1 cellular context compared by ENCODE assay signal in genomic region chr15:66679657-66680108, GRCh38.
A peak's percentile ranks its signal among the peaks of the same experiment; 100 is the strongest.
TF ChIP-seq lines count a peak whose summit lies in the region.

No MANE protein-coding gene starts in this region.

TF ChIP-seq in K562, 482 proteins besides CTCF, POLR2A, EP300 and RAD21 (continued from another document and continues in another):
- TF ChIP-seq CREM (IDR thresholded peaks at IDR 0.05; ENCODE audit: low read depth) (peak; percentile 79), THRA (IDR thresholded peaks at IDR 0.05) (no peak), ZNF77 (CRISPR knock-in tag; IDR thresholded peaks at IDR 0.05) (no peak), ETV5 (CRISPR knock-in tag; IDR thresholded peaks at IDR 0.05; ENCODE audit: low read depth) (peak; percentile 48), HNRNPLL (IDR thresholded peaks at IDR 0.05; ENCODE audit: low read depth, low read length, poor library complexity, severe bottlenecking) (no peak), HOXB6 (CRISPR knock-in tag; IDR thresholded peaks at IDR 0.05; ENCODE audit: borderline replicate concordance) (no peak), CREB1 (IDR thresholded peaks at IDR 0.05) (peak; percentile 69), CREB1 (CRISPR knock-in tag; IDR thresholded peaks at IDR 0.05) (no peak), U2AF2 (optimal IDR thresholded peaks at IDR 0.05; ENCODE audit: low read depth, low read length) (no peak), TBP (optimal IDR thresholded peaks at IDR 0.05; ENCODE audit: low read depth, low read length) (peak; percentile 43), ZNF239 (CRISPR knock-in tag; IDR thresholded peaks at IDR 0.05) (peak; percentile 26; the same call in 1 of the 2 replicates), NR1H2 (CRISPR knock-in tag; IDR thresholded peaks at IDR 0.05) (no peak), ZNF717 (CRISPR knock-in tag; IDR thresholded peaks at IDR 0.05) (no peak), ZNF316 (IDR thresholded peaks at IDR 0.05) (no peak), C11orf30 (IDR thresholded peaks at IDR 0.05; ENCODE audit: low read depth) (no peak), TAL1 (IDR thresholded peaks at IDR 0.05) (peak; percentile 96), DACH1 (IDR thresholded peaks at IDR 0.05; ENCODE audit: partially characterized antibody) (no peak), BRD4 (IDR thresholded peaks at IDR 0.05) (no peak), ZNF24 (IDR thresholded peaks at IDR 0.05) (peak; percentile 87), CHAMP1 (IDR thresholded peaks at IDR 0.05) (peak; percentile 75), DDX20 (tag; IDR thresholded peaks at IDR 0.05; ENCODE audit: low read depth) (no peak), RBM39 (optimal IDR thresholded peaks at IDR 0.05; ENCODE audit: low read depth, low read length) (no peak), CTBP1 (IDR thresholded peaks at IDR 0.05; ENCODE audit: borderline replicate concordance) (peak; percentile 99), ZNF121 (CRISPR knock-in tag; conservative IDR thresholded peaks at IDR 0.05) (no peak), HMGN3 (IDR thresholded peaks at IDR 0.05; ENCODE audit: borderline replicate concordance, extremely low read depth, insufficient read length, low read depth, low read length) (peak; percentile 99), ZBTB17 (CRISPR knock-in tag; IDR thresholded peaks at IDR 0.05) (peak; percentile 77; the same call in 1 of the 2 replicates), RFX1 (IDR thresholded peaks at IDR 0.05) (no peak), SNIP1 (IDR thresholded peaks at IDR 0.05; ENCODE audit: low read depth) (no peak), ILK (tag; IDR thresholded peaks at IDR 0.05; ENCODE audit: borderline replicate concordance, low read depth) (no peak), KDM1A (IDR thresholded peaks at IDR 0.05) (peak; percentile 92 to 96), PRPF4 (IDR thresholded peaks at IDR 0.05; ENCODE audit: insufficient read depth, low read depth, low read length, poor library complexity, severe bottlenecking) (no peak), NCOR1 (IDR thresholded peaks at IDR 0.05) (peak; percentile 99), MEF2D (tag; conservative IDR thresholded peaks at IDR 0.05; ENCODE audit: low read depth) (no peak; the same call in 1 of the 2 replicates), RCOR1 (IDR thresholded peaks at IDR 0.05; ENCODE audit: borderline replicate concordance in 1 of 2, low read depth in 2 of 2, low read length in 2 of 2) (peak; percentile 73 to 97), ZBTB34 (CRISPR knock-in tag; IDR thresholded peaks at IDR 0.05) (no peak), NCOA2 (IDR thresholded peaks at IDR 0.05; ENCODE audit: partially characterized antibody in 2 of 2) (peak in 1 of 2 experiments; percentile 65), KLF6 (CRISPR knock-in tag; IDR thresholded peaks at IDR 0.05; ENCODE audit: borderline replicate concordance) (peak; percentile 50; the same call in 1 of the 2 replicates), SIRT6 (IDR thresholded peaks at IDR 0.05; ENCODE audit: low read depth, low read length) (no peak), ZNF644 (tag; IDR thresholded peaks at IDR 0.05; ENCODE audit: low read depth) (peak; percentile 69), STAT5A (IDR thresholded peaks at IDR 0.05; ENCODE audit: borderline replicate concordance, low read length) (peak; percentile 76; the same call in 1 of the 2 replicates), TCF3 (CRISPR knock-in tag; IDR thresholded peaks at IDR 0.05) (peak; percentile 99), ZNF511 (CRISPR knock-in tag; IDR thresholded peaks at IDR 0.05) (0 out of 2 replicates have a peak, but pooled peaks have one; percentile 26), ZNF830 (CRISPR knock-in tag; IDR thresholded peaks at IDR 0.05) (no peak), ZNF583 (CRISPR knock-in tag; IDR thresholded peaks at IDR 0.05) (peak; percentile 67; the same call in 1 of the 2 replicates), SMAD1 (IDR thresholded peaks at IDR 0.05; ENCODE audit: low read depth, low read length, partially characterized antibody) (no peak), SRSF9 (IDR thresholded peaks at IDR 0.05; ENCODE audit: borderline replicate concordance, low read depth, low read length) (no peak)
- TF ChIP-seq, protein P1, sequence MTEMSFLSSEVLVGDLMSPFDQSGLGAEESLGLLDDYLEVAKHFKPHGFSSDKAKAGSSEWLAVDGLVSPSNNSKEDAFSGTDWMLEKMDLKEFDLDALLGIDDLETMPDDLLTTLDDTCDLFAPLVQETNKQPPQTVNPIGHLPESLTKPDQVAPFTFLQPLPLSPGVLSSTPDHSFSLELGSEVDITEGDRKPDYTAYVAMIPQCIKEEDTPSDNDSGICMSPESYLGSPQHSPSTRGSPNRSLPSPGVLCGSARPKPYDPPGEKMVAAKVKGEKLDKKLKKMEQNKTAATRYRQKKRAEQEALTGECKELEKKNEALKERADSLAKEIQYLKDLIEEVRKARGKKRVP (CRISPR knock-in tag; IDR thresholded peaks at IDR 0.05) = 0 out of 2 replicates have a peak, but pooled peaks have one; percentile 20
- TF ChIP-seq, protein P2, sequence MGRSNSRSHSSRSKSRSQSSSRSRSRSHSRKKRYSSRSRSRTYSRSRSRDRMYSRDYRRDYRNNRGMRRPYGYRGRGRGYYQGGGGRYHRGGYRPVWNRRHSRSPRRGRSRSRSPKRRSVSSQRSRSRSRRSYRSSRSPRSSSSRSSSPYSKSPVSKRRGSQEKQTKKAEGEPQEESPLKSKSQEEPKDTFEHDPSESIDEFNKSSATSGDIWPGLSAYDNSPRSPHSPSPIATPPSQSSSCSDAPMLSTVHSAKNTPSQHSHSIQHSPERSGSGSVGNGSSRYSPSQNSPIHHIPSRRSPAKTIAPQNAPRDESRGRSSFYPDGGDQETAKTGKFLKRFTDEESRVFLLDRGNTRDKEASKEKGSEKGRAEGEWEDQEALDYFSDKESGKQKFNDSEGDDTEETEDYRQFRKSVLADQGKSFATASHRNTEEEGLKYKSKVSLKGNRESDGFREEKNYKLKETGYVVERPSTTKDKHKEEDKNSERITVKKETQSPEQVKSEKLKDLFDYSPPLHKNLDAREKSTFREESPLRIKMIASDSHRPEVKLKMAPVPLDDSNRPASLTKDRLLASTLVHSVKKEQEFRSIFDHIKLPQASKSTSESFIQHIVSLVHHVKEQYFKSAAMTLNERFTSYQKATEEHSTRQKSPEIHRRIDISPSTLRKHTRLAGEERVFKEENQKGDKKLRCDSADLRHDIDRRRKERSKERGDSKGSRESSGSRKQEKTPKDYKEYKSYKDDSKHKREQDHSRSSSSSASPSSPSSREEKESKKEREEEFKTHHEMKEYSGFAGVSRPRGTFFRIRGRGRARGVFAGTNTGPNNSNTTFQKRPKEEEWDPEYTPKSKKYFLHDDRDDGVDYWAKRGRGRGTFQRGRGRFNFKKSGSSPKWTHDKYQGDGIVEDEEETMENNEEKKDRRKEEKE (IDR thresholded peaks at IDR 0.05; ENCODE audit: borderline replicate concordance in 1 of 2, control insufficient read depth in 1 of 2, low read depth in 2 of 2, low read length in 1 of 2) = peak in 1 of 2 experiments; percentile 80; a peak in 1 of 4 replicates
- TF ChIP-seq, protein P3, sequence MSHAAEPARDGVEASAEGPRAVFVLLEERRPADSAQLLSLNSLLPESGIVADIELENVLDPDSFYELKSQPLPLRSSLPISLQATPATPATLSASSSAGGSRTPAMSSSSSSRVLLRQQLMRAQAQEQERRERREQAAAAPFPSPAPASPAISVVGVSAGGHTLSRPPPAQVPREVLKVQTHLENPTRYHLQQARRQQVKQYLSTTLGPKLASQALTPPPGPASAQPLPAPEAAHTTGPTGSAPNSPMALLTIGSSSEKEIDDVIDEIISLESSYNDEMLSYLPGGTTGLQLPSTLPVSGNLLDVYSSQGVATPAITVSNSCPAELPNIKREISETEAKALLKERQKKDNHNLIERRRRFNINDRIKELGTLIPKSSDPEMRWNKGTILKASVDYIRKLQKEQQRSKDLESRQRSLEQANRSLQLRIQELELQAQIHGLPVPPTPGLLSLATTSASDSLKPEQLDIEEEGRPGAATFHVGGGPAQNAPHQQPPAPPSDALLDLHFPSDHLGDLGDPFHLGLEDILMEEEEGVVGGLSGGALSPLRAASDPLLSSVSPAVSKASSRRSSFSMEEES (CRISPR knock-in tag; IDR thresholded peaks at IDR 0.05) = no peak; the same call in 1 of the 2 replicates
- TF ChIP-seq, protein P4, sequence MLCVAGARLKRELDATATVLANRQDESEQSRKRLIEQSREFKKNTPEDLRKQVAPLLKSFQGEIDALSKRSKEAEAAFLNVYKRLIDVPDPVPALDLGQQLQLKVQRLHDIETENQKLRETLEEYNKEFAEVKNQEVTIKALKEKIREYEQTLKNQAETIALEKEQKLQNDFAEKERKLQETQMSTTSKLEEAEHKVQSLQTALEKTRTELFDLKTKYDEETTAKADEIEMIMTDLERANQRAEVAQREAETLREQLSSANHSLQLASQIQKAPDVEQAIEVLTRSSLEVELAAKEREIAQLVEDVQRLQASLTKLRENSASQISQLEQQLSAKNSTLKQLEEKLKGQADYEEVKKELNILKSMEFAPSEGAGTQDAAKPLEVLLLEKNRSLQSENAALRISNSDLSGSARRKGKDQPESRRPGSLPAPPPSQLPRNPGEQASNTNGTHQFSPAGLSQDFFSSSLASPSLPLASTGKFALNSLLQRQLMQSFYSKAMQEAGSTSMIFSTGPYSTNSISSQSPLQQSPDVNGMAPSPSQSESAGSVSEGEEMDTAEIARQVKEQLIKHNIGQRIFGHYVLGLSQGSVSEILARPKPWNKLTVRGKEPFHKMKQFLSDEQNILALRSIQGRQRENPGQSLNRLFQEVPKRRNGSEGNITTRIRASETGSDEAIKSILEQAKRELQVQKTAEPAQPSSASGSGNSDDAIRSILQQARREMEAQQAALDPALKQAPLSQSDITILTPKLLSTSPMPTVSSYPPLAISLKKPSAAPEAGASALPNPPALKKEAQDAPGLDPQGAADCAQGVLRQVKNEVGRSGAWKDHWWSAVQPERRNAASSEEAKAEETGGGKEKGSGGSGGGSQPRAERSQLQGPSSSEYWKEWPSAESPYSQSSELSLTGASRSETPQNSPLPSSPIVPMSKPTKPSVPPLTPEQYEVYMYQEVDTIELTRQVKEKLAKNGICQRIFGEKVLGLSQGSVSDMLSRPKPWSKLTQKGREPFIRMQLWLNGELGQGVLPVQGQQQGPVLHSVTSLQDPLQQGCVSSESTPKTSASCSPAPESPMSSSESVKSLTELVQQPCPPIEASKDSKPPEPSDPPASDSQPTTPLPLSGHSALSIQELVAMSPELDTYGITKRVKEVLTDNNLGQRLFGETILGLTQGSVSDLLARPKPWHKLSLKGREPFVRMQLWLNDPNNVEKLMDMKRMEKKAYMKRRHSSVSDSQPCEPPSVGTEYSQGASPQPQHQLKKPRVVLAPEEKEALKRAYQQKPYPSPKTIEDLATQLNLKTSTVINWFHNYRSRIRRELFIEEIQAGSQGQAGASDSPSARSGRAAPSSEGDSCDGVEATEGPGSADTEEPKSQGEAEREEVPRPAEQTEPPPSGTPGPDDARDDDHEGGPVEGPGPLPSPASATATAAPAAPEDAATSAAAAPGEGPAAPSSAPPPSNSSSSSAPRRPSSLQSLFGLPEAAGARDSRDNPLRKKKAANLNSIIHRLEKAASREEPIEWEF (CRISPR knock-in tag; IDR thresholded peaks at IDR 0.05) = peak; percentile 93
- TF ChIP-seq, protein P5, sequence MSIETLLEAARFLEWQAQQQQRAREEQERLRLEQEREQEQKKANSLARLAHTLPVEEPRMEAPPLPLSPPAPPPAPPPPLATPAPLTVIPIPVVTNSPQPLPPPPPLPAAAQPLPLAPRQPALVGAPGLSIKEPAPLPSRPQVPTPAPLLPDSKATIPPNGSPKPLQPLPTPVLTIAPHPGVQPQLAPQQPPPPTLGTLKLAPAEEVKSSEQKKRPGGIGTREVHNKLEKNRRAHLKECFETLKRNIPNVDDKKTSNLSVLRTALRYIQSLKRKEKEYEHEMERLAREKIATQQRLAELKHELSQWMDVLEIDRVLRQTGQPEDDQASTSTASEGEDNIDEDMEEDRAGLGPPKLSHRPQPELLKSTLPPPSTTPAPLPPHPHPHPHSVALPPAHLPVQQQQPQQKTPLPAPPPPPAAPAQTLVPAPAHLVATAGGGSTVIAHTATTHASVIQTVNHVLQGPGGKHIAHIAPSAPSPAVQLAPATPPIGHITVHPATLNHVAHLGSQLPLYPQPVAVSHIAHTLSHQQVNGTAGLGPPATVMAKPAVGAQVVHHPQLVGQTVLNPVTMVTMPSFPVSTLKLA (conservative IDR thresholded peaks at IDR 0.05) = peak; percentile 50 to 74; a peak in 3 of 4 replicates
